Comparison of ENCODE assay signal across 11 cellular contexts in genomic region chr2:174332607-174333001, GRCh38. TPM values are rescaled to one million over a fixed set of nuclear protein-coding genes. Genes with fewer than 3 reads are reported as not detected.
DNase-seq lines count a peak whose midpoint lies in the region; ATAC-seq and TF ChIP-seq lines count a peak whose summit lies in the region.
"Had no signal": no experiment of that assay in that cellular context is flagged by ENCODE, and none has a peak within 500 bp of the region (broad histone marks: within the 10 kb centered on the region; RNA-seq: fewer than 3 reads in every experiment).

No MANE protein-coding gene starts in this region.

- H3K27ac ChIP-seq in HEK293 (ENCODE audit: extremely low read depth, low read depth, low read length) (peak overlapping the region; percentile 54), WERI-Rb-1 (peak overlapping the region; percentile 68), RWPE1 (no peak overlapping the region)

- intact Hi-C loops in Calu3 (cut with micrococcal nuclease; ENCODE audit: unreplicated experiment): no loop called here
- intact Hi-C loops in MCF 10A (cut with micrococcal nuclease): no loop called here

- H3K36me3 Mint-ChIP-seq in Calu3 (ENCODE audit: insufficient read depth, unreplicated experiment) (peaks cover 10% of the 10 kb centered on the region), naive B cell (no peaks in the 10 kb centered on the region), MCF 10A (ENCODE audit: insufficient read depth, unreplicated experiment) (peaks cover 2% of the 10 kb centered on the region)

- peaks cover 100% of the 10 kb centered on the region for H3K27me3 Mint-ChIP-seq in Calu3 (ENCODE audit: unreplicated experiment)
- peaks cover 57 to 77% (median 74%) of the 10 kb centered on the region in 3 donors for H3K27me3 Mint-ChIP-seq in naive B cell
- H3K27me3 Mint-ChIP-seq in MCF 10A (ENCODE audit: insufficient read depth, unreplicated experiment): peaks cover 8% of the 10 kb centered on the region

- no peaks in the 10 kb centered on the region for H3K27me3 ChIP-seq in WERI-Rb-1 (ENCODE audit: insufficient read depth, low read depth, severe bottlenecking)

- H3K4me1 ChIP-seq in HEK293 (ENCODE audit: control insufficient read depth, insufficient read depth, low read length): peaks cover 10% of the 10 kb centered on the region

- no peak for TF ChIP-seq CTCF in Calu3 (IDR thresholded peaks at IDR 0.05; ENCODE audit: unreplicated experiment)
- TF ChIP-seq CTCF in HEK293 (tag by site-specific recombination; IDR thresholded peaks at IDR 0.05): no peak
- peak; percentile 43; the same call in 1 of the 2 replicates for TF ChIP-seq CTCF in WERI-Rb-1 (IDR thresholded peaks at IDR 0.05; ENCODE audit: low read depth, low read length)
- TF ChIP-seq CTCF in MCF 10A (IDR thresholded peaks at IDR 0.05; ENCODE audit: unreplicated experiment): no peak
- no peak for TF ChIP-seq CTCF in RWPE1 (conservative IDR thresholded peaks at IDR 0.05; ENCODE audit: low read depth)

- BruUV-seq in Calu3 (replicated peaks; lab: Mats Ljungman, UMichigan): no TSS peak
- BruUV-seq in MCF 10A (replicated peaks; lab: Mats Ljungman, UMichigan): no TSS peak

- H3K27ac Mint-ChIP-seq in Calu3 (ENCODE audit: unreplicated experiment) (no peak overlapping the region), naive B cell (peak overlapping the region in 4 of 6 donors; percentile 53 to 96 (median 92)), MCF 10A (ENCODE audit: low read depth, unreplicated experiment) (no peak overlapping the region)

- no peaks in the 10 kb centered on the region for H3K36me3 ChIP-seq in HEK293 (ENCODE audit: control insufficient read depth in 2 of 2, insufficient read depth in 1 of 2, low read length in 2 of 2)
- peaks cover 13% of the 10 kb centered on the region for H3K36me3 ChIP-seq in WERI-Rb-1

- DNase-seq in Calu3 (no peak), WERI-Rb-1 (peak; percentile 87), naive B cell (no peak), MCF 10A (ENCODE audit: unreplicated experiment) (no peak), RWPE1 (ENCODE audit: low spot score) (no peak)
- DNase-seq: activated effector memory CD4-positive, alpha-beta T cell treated with Interleukin-2 at 50 U/mL for 16 hours; GDM1 had no signal

- POLR2A ChIA-PET in HEK293 (lab: Yijun Ruan, JAX): interaction anchor here (0.6 kb wide), 1 partner anchor 97 kb away, joined by 4 read pairs; no protein-coding TSS in a partner anchor
- POLR2A ChIA-PET in MCF 10A (lab: Yijun Ruan, JAX): no interaction called here
- POLR2A ChIA-PET in RWPE1 (lab: Yijun Ruan, JAX; ENCODE audit: low non-redundant PET): no interaction called here

- peak overlapping the region; percentile 47 for H3K4me3 Mint-ChIP-seq in Calu3 (ENCODE audit: low read depth, unreplicated experiment)
- peak overlapping the region in 6 of 8 donors; percentile 42 to 77 (median 62) for H3K4me3 Mint-ChIP-seq in naive B cell
- no peak overlapping the region for H3K4me3 Mint-ChIP-seq in MCF 10A (ENCODE audit: unreplicated experiment)

- H3K4me1 Mint-ChIP-seq in Calu3 (ENCODE audit: low read depth, unreplicated experiment) (peaks cover 41% of the 10 kb centered on the region), naive B cell (peaks cover 24 to 44% (median 26%) of the 10 kb centered on the region in 3 donors), MCF 10A (ENCODE audit: insufficient read depth, unreplicated experiment) (no peaks in the 10 kb centered on the region)

- no peak for ATAC-seq in naive B cell (ENCODE audit: low read depth in 2 of 2)
- no peak for ATAC-seq in HG02870 (IDR thresholded peaks at IDR 0.05; ENCODE audit: unreplicated experiment)
- no peak for ATAC-seq in HG03135 (IDR thresholded peaks at IDR 0.05; ENCODE audit: unreplicated experiment)

- CTCF ChIA-PET in Calu3 (lab: Charles Lee) (interaction anchor here (1.4 kb wide), 1 partner anchor 9 kb away, joined by 3 read pairs; no protein-coding TSS in a partner anchor), HEK293 (lab: Yijun Ruan, JAX) (no interaction called here), MCF 10A (lab: Yijun Ruan, JAX) (no interaction called here), RWPE1 (lab: Yijun Ruan, JAX) (no interaction called here)

- H3K9me3 Mint-ChIP-seq in Calu3 (ENCODE audit: low read depth, unreplicated experiment): no peaks in the 10 kb centered on the region
- peaks cover 0 to 27% (median 3%) of the 10 kb centered on the region in 7 donors for H3K9me3 Mint-ChIP-seq in naive B cell
- no peaks in the 10 kb centered on the region for H3K9me3 Mint-ChIP-seq in MCF 10A (ENCODE audit: unreplicated experiment)

- H3K4me3 ChIP-seq in HEK293 (ENCODE audit: low read depth, low read length) (peak overlapping the region; percentile 31), WERI-Rb-1 (ENCODE audit: low read depth, low read length) (peak overlapping the region; percentile 49)

- H3K9me3 ChIP-seq in HEK293 (ENCODE audit: control insufficient read depth, insufficient read depth, low read depth, low read length) (no peaks in the 10 kb centered on the region), WERI-Rb-1 (ENCODE audit: severe bottlenecking) (no peaks in the 10 kb centered on the region)

TF ChIP-seq in HEK293, 187 proteins besides CTCF, POLR2A, EP300 and RAD21:
- TF ChIP-seq ZNF555 (tag by site-specific recombination; conservative IDR thresholded peaks at IDR 0.05) (no peak), ZBTB17 (tag by site-specific recombination; IDR thresholded peaks at IDR 0.05) (0 out of 2 replicates have a peak, but pooled peaks have one; percentile 10), ZBTB26 (tag by site-specific recombination; optimal IDR thresholded peaks at IDR 0.05) (peak; percentile 3), ZNF768 (tag by site-specific recombination; IDR thresholded peaks at IDR 0.05) (no peak), ZIC2 (tag by site-specific recombination; IDR thresholded peaks at IDR 0.05) (0 out of 2 replicates have a peak, but pooled peaks have one; percentile 21), SCRT2 (tag by site-specific recombination; IDR thresholded peaks at IDR 0.05) (peak; percentile 58), ZNF114 (tag by site-specific recombination; IDR thresholded peaks at IDR 0.05) (no peak), GLIS2 (tag by site-specific recombination; IDR thresholded peaks at IDR 0.05) (0 out of 2 replicates have a peak, but pooled peaks have one; percentile 11), ZFHX2 (tag by site-specific recombination; conservative IDR thresholded peaks at IDR 0.05) (peak; percentile 38), ZNF335 (tag by site-specific recombination; conservative IDR thresholded peaks at IDR 0.05) (peak; percentile 47), SP2 (tag by site-specific recombination; IDR thresholded peaks at IDR 0.05) (0 out of 2 replicates have a peak, but pooled peaks have one; percentile 5), ZNF341 (tag by site-specific recombination; IDR thresholded peaks at IDR 0.05; ENCODE audit: low read depth) (peak; percentile 88), ZNF561 (tag by site-specific recombination; IDR thresholded peaks at IDR 0.05; ENCODE audit: borderline replicate concordance) (no peak), ZNF394 (tag by site-specific recombination; IDR thresholded peaks at IDR 0.05; ENCODE audit: borderline replicate concordance) (no peak; the same call in 1 of the 2 replicates)
TF ChIP-seq in HEK293: peak in this region for 9.

RNA-seq across cellular contexts. Expression of gene SP9, which starts 2.1 kb away (rescaled TPM):
- total RNA-seq in Calu3 (2022) (not detected in 2 replicates), MCF 10A (2022) (not detected in 2 replicates)
- not detected for polyA plus RNA-seq in naive B cell (ENCODE audit: low read depth in 6 of 6)
- total RNA-seq: kidney epithelial cell had no signal

Comparison
In these comparisons a context has a peak if more than half of its experiments do, and no peak if none do; other contexts are left out.
1. H3K27ac Mint-ChIP-seq: peak in naive B cell (4 of 6); none in Calu3 (single experiment) and MCF 10A (single experiment).